8 cellular contexts compared by ENCODE assay signal in the genomic region with DNA sequence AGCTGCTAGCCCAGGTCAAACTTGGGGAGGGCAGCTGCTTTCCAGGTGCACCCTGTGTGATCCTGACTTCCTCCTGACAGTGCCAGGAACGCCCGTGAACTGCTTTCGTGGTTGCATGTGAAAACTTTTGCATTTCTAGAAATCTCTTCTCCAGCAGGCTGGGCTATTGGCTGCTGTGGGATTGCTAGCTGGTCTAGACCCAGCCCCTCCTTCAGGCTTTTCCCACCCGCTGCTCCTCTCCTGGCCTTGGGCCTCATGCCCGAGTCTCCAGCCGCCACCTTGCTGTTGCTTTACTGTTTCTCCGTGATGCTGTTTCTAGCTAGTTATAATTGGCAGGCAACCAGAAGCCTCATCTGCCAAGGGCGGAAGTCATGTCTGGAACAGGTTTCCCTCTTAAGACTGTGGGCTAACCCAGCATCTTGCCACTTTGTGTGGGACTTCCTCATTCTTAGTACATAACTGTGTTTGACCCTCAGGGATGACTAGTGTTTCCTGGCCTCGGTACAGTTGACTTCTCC. TPM values are rescaled to one million over a fixed set of nuclear protein-coding genes. Genes with fewer than 3 reads are reported as not detected.
DNase-seq lines count a peak whose midpoint lies in the region; ATAC-seq, FAIRE-seq and TF ChIP-seq lines count a peak whose summit lies in the region.

No MANE protein-coding gene starts in this region.

- TF ChIP-seq CTCF in C4-2B (conservative IDR thresholded peaks at IDR 0.05) (no peak), K562 (IDR thresholded peaks at IDR 0.05 in 2 of 3, conservative IDR thresholded peaks at IDR 0.05 in 1 of 3; ENCODE audit: insufficient read depth in 2 of 3, low read depth in 1 of 3, low read length in 3 of 3) (no peak), progenitor cell of endocrine pancreas (IDR thresholded peaks at IDR 0.05; ENCODE audit: unreplicated experiment) (no peak)

- BruUV-seq in K562 (replicated peaks; lab: Mats Ljungman, UMichigan): no TSS peak

- peak overlapping the region; percentile 84 to 87 for H3K4me3 Mint-ChIP-seq in stimulated activated naive CD8-positive, alpha-beta T cell treated with anti-CD3 and anti-CD28 coated beads, Interleukin-15, amount 100 ng/mL, for 72 hours
- H3K4me3 Mint-ChIP-seq in progenitor cell of endocrine pancreas (ENCODE audit: low read depth): no peak overlapping the region

- H3K9me3 ChIP-seq in K562 (replicated peaks; ENCODE audit: control insufficient read depth, insufficient read depth, low read depth, low read length): no peaks in the 10 kb centered on the region

- no peak for FAIRE-seq in K562 (lab: Jason Lieb, UNC)

- DNase-seq in SKM-1 (lab: John Stamatoyannopoulos, UW; ENCODE audit: unreplicated experiment): peak; percentile 96
- no peak for DNase-seq in K562 (ENCODE audit: extremely low read depth in 1 of 4, low spot score in 3 of 4)
- peak; percentile 99 for DNase-seq in kidney tubule cell (ENCODE audit: low spot score)
- DNase-seq in stimulated activated naive CD8-positive, alpha-beta T cell treated with anti-CD3 and anti-CD28 coated beads, Interleukin-15, amount 100 ng/mL, for 72 hours: peak; percentile 29 to 52
- no peak for DNase-seq in progenitor cell of endocrine pancreas (ENCODE audit: low spot score, unreplicated experiment)

- peaks cover 62% of the 10 kb centered on the region for H3K4me1 Mint-ChIP-seq in stimulated activated naive CD8-positive, alpha-beta T cell treated with anti-CD3 and anti-CD28 coated beads, Interleukin-15, amount 100 ng/mL, for 72 hours
- H3K4me1 Mint-ChIP-seq in progenitor cell of endocrine pancreas (ENCODE audit: low read depth): no peaks in the 10 kb centered on the region

- no peaks in the 10 kb centered on the region for H3K79me2 ChIP-seq in K562 (ENCODE audit: control insufficient read depth, insufficient read depth, low read length)

- H3K4me3 ChIP-seq in K562: no peak overlapping the region

- intact Hi-C loops in K562 (cut with micrococcal nuclease): no loop called here

- POLR2A ChIA-PET in K562 (lab: Yijun Ruan, JAX): no interaction called here

- no peaks in the 10 kb centered on the region for H3K36me3 Mint-ChIP-seq in progenitor cell of endocrine pancreas (ENCODE audit: insufficient read depth)

- no peak overlapping the region for H3K9ac ChIP-seq in K562 (ENCODE audit: insufficient read depth in 1 of 2, low read depth in 2 of 2, low read length in 2 of 2)

- no peak overlapping the region for H3K4me2 ChIP-seq in K562 (ENCODE audit: insufficient read depth, low read length)

- H3K36me3 ChIP-seq in K562 (ENCODE audit: control insufficient read depth, insufficient read depth, low read length): no peaks in the 10 kb centered on the region

- CTCF ChIA-PET in K562 (lab: Yijun Ruan, JAX; ENCODE audit: low intra/inter-chr PET ratio): no interaction called here

- in situ Hi-C loops in K562 (cut with MboI): no loop called here

- peak overlapping the region; percentile 94 to 97 for H3K27ac Mint-ChIP-seq in stimulated activated naive CD8-positive, alpha-beta T cell treated with anti-CD3 and anti-CD28 coated beads, Interleukin-15, amount 100 ng/mL, for 72 hours
- no peak overlapping the region for H3K27ac Mint-ChIP-seq in progenitor cell of endocrine pancreas

- 0% methylated on average over 9 of the region's 9 CpGs for WGBS in K562 (ENCODE audit: insufficient coverage, low coverage, missing lambda C conversion rate)

- no peak for TF ChIP-seq EP300 in K562 (IDR thresholded peaks at IDR 0.05; ENCODE audit: low read length)

- H3K9me1 ChIP-seq in K562 (ENCODE audit: control insufficient read depth, insufficient read depth, low read length): no peaks in the 10 kb centered on the region

- H3K27ac ChIP-seq in C4-2B (peak overlapping the region; percentile 20), K562 (ENCODE audit: extremely low read depth, low read depth, low read length) (no peak overlapping the region)

- H4K20me1 ChIP-seq in K562 (replicated peaks; ENCODE audit: control insufficient read depth, insufficient read depth, low read length): no peaks in the 10 kb centered on the region; the same call in 1 of the 2 replicates

- TF ChIP-seq RAD21 in K562 (CRISPR knock-in tag; conservative IDR thresholded peaks at IDR 0.05 in 1 of 2, IDR thresholded peaks at IDR 0.05 in 1 of 2): no peak

- H3K27me3 Mint-ChIP-seq in stimulated activated naive CD8-positive, alpha-beta T cell treated with anti-CD3 and anti-CD28 coated beads, Interleukin-15, amount 100 ng/mL, for 72 hours: no peaks in the 10 kb centered on the region
- no peaks in the 10 kb centered on the region for H3K27me3 Mint-ChIP-seq in progenitor cell of endocrine pancreas

- peaks cover 0 to 24% of the 10 kb centered on the region in 2 experiments; a peak in 3 of 5 replicates for H3K27me3 ChIP-seq in K562 (ENCODE audit: control insufficient read depth in 2 of 2, insufficient read depth in 2 of 2, low read length in 2 of 2)

- no peaks in the 10 kb centered on the region for H3K4me1 ChIP-seq in K562 (replicated peaks in 1 of 2; ENCODE audit: control insufficient read depth in 2 of 2, insufficient read depth in 2 of 2, low read length in 2 of 2)

- TF ChIP-seq POLR2A in K562 (conservative IDR thresholded peaks at IDR 0.05): no peak

- H3K9me3 Mint-ChIP-seq in stimulated activated naive CD8-positive, alpha-beta T cell treated with anti-CD3 and anti-CD28 coated beads, Interleukin-15, amount 100 ng/mL, for 72 hours: no peaks in the 10 kb centered on the region
- peaks cover 2% of the 10 kb centered on the region for H3K9me3 Mint-ChIP-seq in progenitor cell of endocrine pancreas (ENCODE audit: low read depth)

- ATAC-seq in GM19351 (IDR thresholded peaks at IDR 0.05; ENCODE audit: unreplicated experiment): peak; percentile 89
- peak; percentile 72 for ATAC-seq in HG03520 (IDR thresholded peaks at IDR 0.05; ENCODE audit: unreplicated experiment)
- ATAC-seq in K562: no peak
- peak; percentile 87 for ATAC-seq in stimulated activated naive CD8-positive, alpha-beta T cell treated with anti-CD3 and anti-CD28 coated beads, Interleukin-15, amount 100 ng/mL, for 72 hours

- no peak overlapping the region for H2AFZ ChIP-seq in K562 (ENCODE audit: low read depth, low read length)

TF ChIP-seq in K562, 482 proteins besides CTCF, POLR2A, EP300 and RAD21:
- TF ChIP-seq SPI1 (IDR thresholded peaks at IDR 0.05; ENCODE audit: borderline replicate concordance, low read depth, low read length) (peak; percentile 68; the same call in 1 of the 2 replicates), TBP (optimal IDR thresholded peaks at IDR 0.05; ENCODE audit: low read depth, low read length) (no peak)
- TF ChIP-seq, protein P1, sequence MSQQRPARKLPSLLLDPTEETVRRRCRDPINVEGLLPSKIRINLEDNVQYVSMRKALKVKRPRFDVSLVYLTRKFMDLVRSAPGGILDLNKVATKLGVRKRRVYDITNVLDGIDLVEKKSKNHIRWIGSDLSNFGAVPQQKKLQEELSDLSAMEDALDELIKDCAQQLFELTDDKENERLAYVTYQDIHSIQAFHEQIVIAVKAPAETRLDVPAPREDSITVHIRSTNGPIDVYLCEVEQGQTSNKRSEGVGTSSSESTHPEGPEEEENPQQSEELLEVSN (IDR thresholded peaks at IDR 0.05; ENCODE audit: borderline replicate concordance in 1 of 2, extremely low read depth in 1 of 2, insufficient read depth in 1 of 2, insufficient read length in 1 of 2, low read depth in 1 of 2, low read length in 1 of 2, poor library complexity in 1 of 2, severe bottlenecking in 1 of 2): no peak
TF ChIP-seq in K562: peak in this region for 1.

RNA-seq across cellular contexts. Expression of gene MGAT4A, which starts 27.0 kb away (rescaled TPM):
- total RNA-seq in K562 (2011; cell fraction: chromatin; rRNA removed; ENCODE audit: low replicate concordance): 0.09 and 1.2 TPM in 2 replicates
- total RNA-seq in K562 (2011; cell fraction: nucleolus; rRNA removed): under 0.01 TPM in 1 of 2 replicates, not detected in the other
- 0.15 and 0.29 TPM in 2 replicates for total RNA-seq in K562 (2011; cell fraction: nucleoplasm; rRNA removed)
- total RNA-seq in K562 (2014; rRNA removed) (0.53 TPM in 1 of 2 replicates, not detected in the other), K562 (2014; rRNA removed; fragmentation: Illumina TruSeq; extraction: Trizol) (0.18 and 0.67 TPM in 2 replicates), K562 (2015; rRNA removed; fragmentation: Illumina TruSeq; extraction: Trizol) (0.08 and 0.11 TPM in 2 replicates), K562 (2021) (0.35 and 0.38 TPM in 2 replicates), progenitor cell of endocrine pancreas (33.5 and 37.6 TPM in 2 replicates)
- polyA plus RNA-seq in K562 (2011; rRNA removed) (0.11 and 0.28 TPM in 2 replicates), K562 (2014; fragmentation: Illumina TruSeq; extraction: Trizol) (0.03 and 0.10 TPM in 2 replicates), K562 (2014; fragmentation: Nextera tagmentation; extraction: Ambion mirVana) (under 1 TPM in 1 of 2 experiments, not detected in 1; 0.03 TPM), K562 (2014; rRNA removed) (0.53 TPM in 1 of 2 replicates, not detected in the other)
- 0.06 and 0.24 TPM in 2 replicates for polyA plus RNA-seq in K562 (2011; cell fraction: cytosol; rRNA removed)
- polyA plus RNA-seq in K562 (2011; cell fraction: nucleus; rRNA removed): 0.01 and 0.14 TPM in 2 replicates
- 0.15 and 0.20 TPM in 2 replicates for polyA plus RNA-seq in K562 (2012)
- 0.14 and 0.21 TPM in 2 replicates for polyA minus RNA-seq in K562 (2011; rRNA and poly(A)+ RNA removed)
- 0.57 TPM in 1 of 2 replicates, not detected in the other for polyA minus RNA-seq in K562 (2011; cell fraction: cytosol; rRNA and poly(A)+ RNA removed)
- 0.22 TPM in 1 of 2 replicates, not detected in the other for polyA minus RNA-seq in K562 (2011; cell fraction: nucleus; rRNA and poly(A)+ RNA removed)

Comparison
In these comparisons a context has a peak if more than half of its experiments do, and no peak if none do; other contexts are left out.
1. DNase-seq: peak in SKM-1 (single experiment), kidney tubule cell (single experiment) and stimulated activated naive CD8-positive, alpha-beta T cell treated with anti-CD3 and anti-CD28 coated beads, Interleukin-15, amount 100 ng/mL, for 72 hours (2 of 2); none in K562 (0 of 4) and progenitor cell of endocrine pancreas (single experiment).
2. RNA of gene MGAT4A, which starts 27.0 kb away (total RNA-seq): 33.5 to 37.6 TPM in progenitor cell of endocrine pancreas; under 0.01 to 1.2 TPM in K562; every median in the first group is over 10 times any median in the second.